ENCODE assay signal across 2 cellular contexts in the genomic region with DNA sequence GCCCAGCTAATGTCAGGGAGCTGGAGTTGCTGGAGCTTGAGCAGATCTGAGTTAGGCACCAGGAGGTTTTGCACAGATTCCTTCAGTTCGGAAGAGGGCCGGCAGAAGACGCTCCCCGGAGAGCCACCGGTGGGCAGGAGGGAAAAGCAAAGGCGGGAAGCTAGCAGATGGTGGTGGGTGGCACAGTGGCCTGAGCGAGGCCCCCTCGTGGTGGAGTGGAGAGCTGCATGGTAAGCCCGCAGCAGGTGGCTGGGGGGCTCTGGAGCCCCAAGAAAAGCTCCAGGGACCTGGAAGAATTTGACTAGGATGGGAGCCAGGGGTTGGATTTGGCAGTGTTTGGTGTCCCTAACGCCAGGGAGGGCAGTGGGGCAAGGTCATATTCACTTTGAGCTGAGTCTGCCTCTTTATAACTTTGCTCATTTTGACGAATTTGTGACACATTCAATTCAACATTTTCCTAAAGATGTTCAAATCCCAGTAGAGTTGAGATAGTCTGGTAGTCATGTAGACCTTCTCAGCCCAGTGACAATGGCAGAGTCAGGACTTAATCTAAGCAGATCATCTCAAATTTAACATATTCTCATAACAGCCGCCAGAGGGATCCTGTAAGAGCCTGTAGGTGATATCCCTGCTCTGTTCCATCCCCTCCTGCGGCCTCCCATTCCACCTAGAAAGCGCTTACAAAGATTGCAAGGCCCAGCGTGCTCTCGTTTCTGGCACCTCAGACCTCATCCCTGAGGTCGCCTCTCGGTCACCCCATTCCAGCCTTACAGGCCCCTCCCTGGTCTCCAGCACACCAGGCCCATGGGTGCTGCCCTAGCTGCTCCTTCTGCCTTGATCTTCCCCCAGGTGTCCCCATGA.
TF ChIP-seq lines count a peak whose summit lies in the region.

No MANE protein-coding gene starts in this region.

TF ChIP-seq in SK-N-SH, 30 proteins besides CTCF, POLR2A, EP300 and RAD21 (continued from another document):
- TF ChIP-seq, protein P1, sequence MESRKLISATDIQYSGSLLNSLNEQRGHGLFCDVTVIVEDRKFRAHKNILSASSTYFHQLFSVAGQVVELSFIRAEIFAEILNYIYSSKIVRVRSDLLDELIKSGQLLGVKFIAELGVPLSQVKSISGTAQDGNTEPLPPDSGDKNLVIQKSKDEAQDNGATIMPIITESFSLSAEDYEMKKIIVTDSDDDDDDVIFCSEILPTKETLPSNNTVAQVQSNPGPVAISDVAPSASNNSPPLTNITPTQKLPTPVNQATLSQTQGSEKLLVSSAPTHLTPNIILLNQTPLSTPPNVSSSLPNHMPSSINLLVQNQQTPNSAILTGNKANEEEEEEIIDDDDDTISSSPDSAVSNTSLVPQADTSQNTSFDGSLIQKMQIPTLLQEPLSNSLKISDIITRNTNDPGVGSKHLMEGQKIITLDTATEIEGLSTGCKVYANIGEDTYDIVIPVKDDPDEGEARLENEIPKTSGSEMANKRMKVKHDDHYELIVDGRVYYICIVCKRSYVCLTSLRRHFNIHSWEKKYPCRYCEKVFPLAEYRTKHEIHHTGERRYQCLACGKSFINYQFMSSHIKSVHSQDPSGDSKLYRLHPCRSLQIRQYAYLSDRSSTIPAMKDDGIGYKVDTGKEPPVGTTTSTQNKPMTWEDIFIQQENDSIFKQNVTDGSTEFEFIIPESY (IDR thresholded peaks at IDR 0.05; ENCODE audit: borderline replicate concordance, low read depth): no peak
- no peak for TF ChIP-seq POLR2AphosphoS5 (IDR thresholded peaks at IDR 0.05; ENCODE audit: low read depth, low read length)
- TF ChIP-seq RFX5 (IDR thresholded peaks at IDR 0.05; ENCODE audit: low read length): no peak
- no peak for TF ChIP-seq TAF1 (IDR thresholded peaks at IDR 0.05; ENCODE audit: borderline replicate concordance, low read depth, low read length)
- no peak for TF ChIP-seq RCOR1 (IDR thresholded peaks at IDR 0.05; ENCODE audit: low read length)
- TF ChIP-seq FOSL2 (IDR thresholded peaks at IDR 0.05; ENCODE audit: borderline replicate concordance, low read depth): no peak
- TF ChIP-seq RXRA (IDR thresholded peaks at IDR 0.05; ENCODE audit: borderline replicate concordance, low read depth): no peak
- no peak for TF ChIP-seq ELF1 (IDR thresholded peaks at IDR 0.05)
- TF ChIP-seq MEF2A (IDR thresholded peaks at IDR 0.05; ENCODE audit: borderline replicate concordance, low read depth): no peak
- no peak for TF ChIP-seq EZH2phosphoT487 (IDR thresholded peaks at IDR 0.05; ENCODE audit: borderline replicate concordance, low read depth)
- TF ChIP-seq, protein P2, sequence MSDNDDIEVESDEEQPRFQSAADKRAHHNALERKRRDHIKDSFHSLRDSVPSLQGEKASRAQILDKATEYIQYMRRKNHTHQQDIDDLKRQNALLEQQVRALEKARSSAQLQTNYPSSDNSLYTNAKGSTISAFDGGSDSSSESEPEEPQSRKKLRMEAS (IDR thresholded peaks at IDR 0.05; ENCODE audit: low read depth): no peak
- no peak for TF ChIP-seq GATA2 (CRISPR knock-in tag; IDR thresholded peaks at IDR 0.05)
- TF ChIP-seq TCF12 (IDR thresholded peaks at IDR 0.05): no peak
- TF ChIP-seq YY1 (IDR thresholded peaks at IDR 0.05; ENCODE audit: low read depth): no peak

TF ChIP-seq in SK-N-SH treated with all-trans-retinoic acid at 6 μM for 48 hours, 23 proteins besides CTCF, POLR2A, EP300 and RAD21 (continued from another document):
- TF ChIP-seq, protein P3, sequence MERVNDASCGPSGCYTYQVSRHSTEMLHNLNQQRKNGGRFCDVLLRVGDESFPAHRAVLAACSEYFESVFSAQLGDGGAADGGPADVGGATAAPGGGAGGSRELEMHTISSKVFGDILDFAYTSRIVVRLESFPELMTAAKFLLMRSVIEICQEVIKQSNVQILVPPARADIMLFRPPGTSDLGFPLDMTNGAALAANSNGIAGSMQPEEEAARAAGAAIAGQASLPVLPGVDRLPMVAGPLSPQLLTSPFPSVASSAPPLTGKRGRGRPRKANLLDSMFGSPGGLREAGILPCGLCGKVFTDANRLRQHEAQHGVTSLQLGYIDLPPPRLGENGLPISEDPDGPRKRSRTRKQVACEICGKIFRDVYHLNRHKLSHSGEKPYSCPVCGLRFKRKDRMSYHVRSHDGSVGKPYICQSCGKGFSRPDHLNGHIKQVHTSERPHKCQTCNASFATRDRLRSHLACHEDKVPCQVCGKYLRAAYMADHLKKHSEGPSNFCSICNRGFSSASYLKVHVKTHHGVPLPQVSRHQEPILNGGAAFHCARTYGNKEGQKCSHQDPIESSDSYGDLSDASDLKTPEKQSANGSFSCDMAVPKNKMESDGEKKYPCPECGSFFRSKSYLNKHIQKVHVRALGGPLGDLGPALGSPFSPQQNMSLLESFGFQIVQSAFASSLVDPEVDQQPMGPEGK (CRISPR knock-in tag; IDR thresholded peaks at IDR 0.05; ENCODE audit: borderline replicate concordance): no peak
- TF ChIP-seq ZNF565 (CRISPR knock-in tag; conservative IDR thresholded peaks at IDR 0.05; ENCODE audit: low read depth) (no peak), TOX (CRISPR knock-in tag; IDR thresholded peaks at IDR 0.05; ENCODE audit: borderline replicate concordance) (no peak), ARNTL (CRISPR knock-in tag; IDR thresholded peaks at IDR 0.05; ENCODE audit: borderline replicate concordance, low read depth) (no peak), GLIS3 (CRISPR knock-in tag; IDR thresholded peaks at IDR 0.05) (no peak), BACH2 (CRISPR knock-in tag; IDR thresholded peaks at IDR 0.05; ENCODE audit: borderline replicate concordance) (no peak), OSR1 (CRISPR knock-in tag; IDR thresholded peaks at IDR 0.05) (no peak), ESRRG (CRISPR knock-in tag; IDR thresholded peaks at IDR 0.05) (no peak), ZC3H10 (CRISPR knock-in tag; IDR thresholded peaks at IDR 0.05) (no peak), SNAI2 (CRISPR knock-in tag; IDR thresholded peaks at IDR 0.05) (no peak), PPARA (CRISPR knock-in tag; IDR thresholded peaks at IDR 0.05; ENCODE audit: borderline replicate concordance) (no peak)
- TF ChIP-seq, protein P4, sequence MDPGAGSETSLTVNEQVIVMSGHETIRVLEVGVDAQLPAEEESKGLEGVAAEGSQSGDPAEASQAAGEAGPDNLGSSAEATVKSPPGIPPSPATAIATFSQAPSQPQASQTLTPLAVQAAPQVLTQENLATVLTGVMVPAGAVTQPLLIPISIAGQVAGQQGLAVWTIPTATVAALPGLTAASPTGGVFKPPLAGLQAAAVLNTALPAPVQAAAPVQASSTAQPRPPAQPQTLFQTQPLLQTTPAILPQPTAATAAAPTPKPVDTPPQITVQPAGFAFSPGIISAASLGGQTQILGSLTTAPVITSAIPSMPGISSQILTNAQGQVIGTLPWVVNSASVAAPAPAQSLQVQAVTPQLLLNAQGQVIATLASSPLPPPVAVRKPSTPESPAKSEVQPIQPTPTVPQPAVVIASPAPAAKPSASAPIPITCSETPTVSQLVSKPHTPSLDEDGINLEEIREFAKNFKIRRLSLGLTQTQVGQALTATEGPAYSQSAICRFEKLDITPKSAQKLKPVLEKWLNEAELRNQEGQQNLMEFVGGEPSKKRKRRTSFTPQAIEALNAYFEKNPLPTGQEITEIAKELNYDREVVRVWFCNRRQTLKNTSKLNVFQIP (CRISPR knock-in tag; IDR thresholded peaks at IDR 0.05; ENCODE audit: borderline replicate concordance, low read depth): no peak
- TF ChIP-seq, protein P5, sequence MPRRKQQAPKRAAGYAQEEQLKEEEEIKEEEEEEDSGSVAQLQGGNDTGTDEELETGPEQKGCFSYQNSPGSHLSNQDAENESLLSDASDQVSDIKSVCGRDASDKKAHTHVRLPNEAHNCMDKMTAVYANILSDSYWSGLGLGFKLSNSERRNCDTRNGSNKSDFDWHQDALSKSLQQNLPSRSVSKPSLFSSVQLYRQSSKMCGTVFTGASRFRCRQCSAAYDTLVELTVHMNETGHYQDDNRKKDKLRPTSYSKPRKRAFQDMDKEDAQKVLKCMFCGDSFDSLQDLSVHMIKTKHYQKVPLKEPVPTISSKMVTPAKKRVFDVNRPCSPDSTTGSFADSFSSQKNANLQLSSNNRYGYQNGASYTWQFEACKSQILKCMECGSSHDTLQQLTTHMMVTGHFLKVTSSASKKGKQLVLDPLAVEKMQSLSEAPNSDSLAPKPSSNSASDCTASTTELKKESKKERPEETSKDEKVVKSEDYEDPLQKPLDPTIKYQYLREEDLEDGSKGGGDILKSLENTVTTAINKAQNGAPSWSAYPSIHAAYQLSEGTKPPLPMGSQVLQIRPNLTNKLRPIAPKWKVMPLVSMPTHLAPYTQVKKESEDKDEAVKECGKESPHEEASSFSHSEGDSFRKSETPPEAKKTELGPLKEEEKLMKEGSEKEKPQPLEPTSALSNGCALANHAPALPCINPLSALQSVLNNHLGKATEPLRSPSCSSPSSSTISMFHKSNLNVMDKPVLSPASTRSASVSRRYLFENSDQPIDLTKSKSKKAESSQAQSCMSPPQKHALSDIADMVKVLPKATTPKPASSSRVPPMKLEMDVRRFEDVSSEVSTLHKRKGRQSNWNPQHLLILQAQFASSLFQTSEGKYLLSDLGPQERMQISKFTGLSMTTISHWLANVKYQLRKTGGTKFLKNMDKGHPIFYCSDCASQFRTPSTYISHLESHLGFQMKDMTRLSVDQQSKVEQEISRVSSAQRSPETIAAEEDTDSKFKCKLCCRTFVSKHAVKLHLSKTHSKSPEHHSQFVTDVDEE (CRISPR knock-in tag; IDR thresholded peaks at IDR 0.05): no peak
